ENCODE assay signal across 24 cellular contexts in the genomic region with DNA sequence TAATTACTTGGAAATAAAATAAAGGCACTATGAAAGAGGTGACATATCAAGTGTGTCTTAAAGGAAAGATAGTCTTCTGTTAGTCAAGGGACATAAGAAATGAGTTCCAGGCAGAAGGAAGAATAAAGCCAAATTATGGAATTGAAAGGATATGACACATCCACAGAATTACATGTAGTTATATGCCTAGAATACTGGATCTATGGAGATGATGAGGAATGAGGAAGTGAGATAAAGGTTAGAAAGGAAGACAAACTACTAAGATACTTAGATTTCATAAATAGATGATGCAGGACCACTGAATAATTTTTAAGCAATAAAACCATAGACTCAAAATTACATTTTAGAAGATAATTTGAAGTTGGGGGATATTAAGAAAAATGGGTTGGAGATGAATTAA.
"Had no signal": no experiment of that assay in that cellular context is flagged by ENCODE, and none has a peak within 500 bp of the region (broad histone marks: within the 10 kb centered on the region; RNA-seq: fewer than 3 reads in every experiment).

No MANE protein-coding gene starts in this region.

- ATAC-seq: esophagus mucosa, gastrocnemius medialis, heart right ventricle, left cardiac atrium, left lung, left ventricle myocardium superior, lower lobe of right lung, mucosa of descending colon had no signal

- H3K27ac ChIP-seq: coronary artery, dorsolateral prefrontal cortex, epithelial cell of prostate, esophagus squamous epithelium, gastrocnemius medialis, heart right ventricle, left lung, lower lobe of right lung had no signal

- DNase-seq: dermis blood vessel endothelial cell; dorsolateral prefrontal cortex; effector CD4-positive, alpha-beta T cell; effector memory CD4-positive, alpha-beta T cell; erythroblast; esophagus squamous epithelium; foreskin fibroblast; foreskin melanocyte; gastrocnemius medialis; glutamatergic neuron; head of caudate nucleus; heart right ventricle; hippocampal formation; left cardiac atrium; left lung; left ventricle myocardium superior; lower lobe of right lung; mesenchymal stem cell; mucosa of descending colon; naive B cell had no signal

- H3K4me3 ChIP-seq: coronary artery, dorsolateral prefrontal cortex, esophagus squamous epithelium, gastrocnemius medialis, heart right ventricle, left lung, lower lobe of right lung, mucosa of descending colon had no signal

- H3K4me1 ChIP-seq: esophagus squamous epithelium, gastrocnemius medialis, left lung, lower lobe of right lung had no signal

- H3K27me3 ChIP-seq: dorsolateral prefrontal cortex, esophagus squamous epithelium, gastrocnemius medialis, heart right ventricle, left lung had no signal

- H3K36me3 ChIP-seq: esophagus squamous epithelium, gastrocnemius medialis, heart right ventricle, left lung, lower lobe of right lung had no signal

- H3K9me3 ChIP-seq: esophagus squamous epithelium, gastrocnemius medialis, left lung, lower lobe of right lung, mucosa of descending colon had no signal

- FAIRE-seq: keratinocyte had no signal
